ENCODE assay signal across 8 cellular contexts in the genomic region with DNA sequence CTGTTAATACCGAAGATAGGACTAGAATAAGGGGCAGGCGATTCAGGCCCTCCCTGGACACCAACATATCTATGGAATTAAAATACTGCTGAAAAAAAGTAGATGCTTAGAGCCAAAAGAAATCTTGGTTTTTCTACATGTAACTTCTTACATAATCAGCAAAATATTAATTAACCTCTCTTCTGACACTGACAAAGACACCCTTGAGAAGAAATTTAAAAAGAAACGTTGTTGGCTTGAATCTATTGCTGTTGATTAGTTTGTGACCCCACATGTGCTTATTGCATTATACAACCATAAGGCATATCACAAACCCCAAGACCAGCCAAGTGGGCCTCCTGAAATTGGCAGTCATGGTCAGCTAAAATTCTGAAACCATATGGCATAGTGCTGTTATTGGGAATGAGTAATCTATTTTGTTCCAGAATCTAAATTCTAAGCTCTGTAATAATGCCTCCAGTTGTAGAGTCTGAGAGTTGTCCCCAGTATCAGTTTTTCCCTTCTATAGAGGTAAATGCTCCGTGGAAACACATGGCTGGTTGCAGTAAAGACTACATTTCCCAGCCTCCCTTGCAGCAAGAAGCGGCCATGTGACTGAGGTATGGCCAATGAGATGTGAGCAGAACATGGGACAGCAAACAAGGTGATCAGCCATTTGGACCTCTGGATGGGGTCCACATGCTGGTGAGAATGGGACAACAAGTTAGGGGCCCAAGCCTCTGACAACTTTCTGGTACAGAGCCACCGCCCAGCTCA. TPM values are rescaled to one million over a fixed set of nuclear protein-coding genes. Genes with fewer than 3 reads are reported as not detected.
A peak's percentile ranks its signal among the peaks of the same experiment; 100 is the strongest.
DNase-seq lines count a peak whose midpoint lies in the region; ATAC-seq and TF ChIP-seq lines count a peak whose summit lies in the region.

No MANE protein-coding gene starts in this region.

- H3K79me2 ChIP-seq in HCT116 (ENCODE audit: insufficient read depth, low read length) = no peaks in the 10 kb centered on the region

- no peak for TF ChIP-seq CTCF in HCT116 (IDR thresholded peaks at IDR 0.05 in 2 of 3, conservative IDR thresholded peaks at IDR 0.05 in 1 of 3; ENCODE audit: borderline replicate concordance in 1 of 3, insufficient read depth in 1 of 3, low read depth in 2 of 3, low read length in 2 of 3)
- no peak for TF ChIP-seq CTCF in psoas muscle (IDR thresholded peaks at IDR 0.05)
- no peak for TF ChIP-seq CTCF in CD14-positive monocyte (IDR thresholded peaks at IDR 0.05)

- peaks cover 0 to 8% (median 5%) of the 10 kb centered on the region in 3 donors for H3K27me3 Mint-ChIP-seq in CD14-positive monocyte (ENCODE audit: low read depth in 3 of 3)

- H3K27ac ChIP-seq in HCT116 (ENCODE audit: low read depth, low read length) (no peak overlapping the region), psoas muscle (no peak overlapping the region)

- TF ChIP-seq POLR2A in HCT116 (IDR thresholded peaks at IDR 0.05; ENCODE audit: borderline replicate concordance, extremely low read depth, insufficient read depth, insufficient read length) = no peak

- H3K27me3 ChIP-seq in HCT116 (ENCODE audit: insufficient read depth, low read length) (no peaks in the 10 kb centered on the region), psoas muscle (ENCODE audit: insufficient read depth in 3 of 3, low read length in 2 of 3) (no peaks in the 10 kb centered on the region)

- H3K4me2 ChIP-seq in HCT116 (ENCODE audit: low read length) = no peak overlapping the region

- H3K36me3 Mint-ChIP-seq in CD14-positive monocyte = no peaks in the 10 kb centered on the region

- DNase-seq in Ammon's horn (ENCODE audit: low spot score) (peak; percentile 64), HCT116 (ENCODE audit: low read depth, low spot score) (peak; percentile 73), SHP77 (lab: John Stamatoyannopoulos, UW) (peak; percentile 35 to 43), dermis blood vessel endothelial cell (peak; percentile 75), psoas muscle (peak in 1 of 2 donors; percentile 28), CD14-positive monocyte (ENCODE audit: low spot score) (no peak)

- 66 to 74% (median 68%) methylated on average over 6 of the region's 6 CpGs for WGBS in psoas muscle, 3 donors

- RAD21 ChIA-PET in HCT116 (lab: Charles Lee; ENCODE audit: low non-redundant PET in 1 of 2, low total read pairs in 2 of 2, uncharacterized antibody in 2 of 2, unreplicated experiment in 2 of 2) = interaction anchor here in 1 of 2 experiments (0.7 kb wide), 1 partner anchor 276 kb away, joined by 3 read pairs; no protein-coding TSS in a partner anchor

- H3K9ac ChIP-seq in HCT116 (ENCODE audit: low read length) = no peak overlapping the region

- H3K4me3 Mint-ChIP-seq in CD14-positive monocyte = no peak overlapping the region

- CTCF ChIA-PET in HCT116 (lab: Charles Lee) = interaction anchor here (1.0 kb wide), 1 partner anchor 279 kb away, joined by 3 read pairs; no protein-coding TSS in a partner anchor

- POLR2A ChIA-PET in HCT116 (lab: Charles Lee) = no interaction called here

- peak; percentile 77 for ATAC-seq in HCT116
- ATAC-seq in psoas muscle = peak; percentile 59 to 78 (median 72)
- ATAC-seq in GM19455 (IDR thresholded peaks at IDR 0.05; ENCODE audit: unreplicated experiment) = no peak
- no peak for ATAC-seq in HG03469 (IDR thresholded peaks at IDR 0.05; ENCODE audit: unreplicated experiment)

- peak overlapping the region; percentile 73 for H2AFZ ChIP-seq in HCT116 (ENCODE audit: low read depth, low read length, poor library complexity, severe bottlenecking)

- peaks cover 44% of the 10 kb centered on the region for H3K4me1 Mint-ChIP-seq in CD14-positive monocyte

- H4K20me1 ChIP-seq in HCT116 (ENCODE audit: insufficient read depth) = no peaks in the 10 kb centered on the region

- BruUV-seq in HCT116 (replicated peaks; lab: Mats Ljungman, UMichigan) = no TSS peak

- H3K27ac Mint-ChIP-seq in CD14-positive monocyte = peak overlapping the region in 1 of 7 donors; percentile 0

- H3K4me1 ChIP-seq in HCT116 (ENCODE audit: control insufficient read depth in 1 of 2, insufficient read depth in 2 of 2, low read length in 2 of 2) (peaks cover 9 to 38% of the 10 kb centered on the region in 2 experiments; a peak in 3 of 4 replicates), psoas muscle (peaks cover 10% of the 10 kb centered on the region)

- no peak overlapping the region for H3K4me3 ChIP-seq in HCT116 (replicated peaks in 1 of 2; ENCODE audit: low read depth in 1 of 2, low read length in 2 of 2)
- H3K4me3 ChIP-seq in psoas muscle = no peak overlapping the region

- H3K9me3 ChIP-seq in HCT116 (ENCODE audit: control insufficient read depth in 1 of 2, insufficient read depth in 1 of 2, low read depth in 1 of 2, low read length in 2 of 2) (no peaks in the 10 kb centered on the region), psoas muscle (no peaks in the 10 kb centered on the region)

- no peaks in the 10 kb centered on the region for H3K36me3 ChIP-seq in HCT116 (ENCODE audit: control insufficient read depth in 1 of 2, insufficient read depth in 2 of 2, low read length in 2 of 2)
- no peaks in the 10 kb centered on the region for H3K36me3 ChIP-seq in psoas muscle (ENCODE audit: insufficient read depth in 1 of 2, low read depth in 1 of 2)

- H3K9me2 ChIP-seq in HCT116 (ENCODE audit: insufficient read depth) = no peaks in the 10 kb centered on the region

- TF ChIP-seq RAD21 in HCT116 (IDR thresholded peaks at IDR 0.05; ENCODE audit: low read depth) = no peak

- H3K9me3 Mint-ChIP-seq in CD14-positive monocyte = no peaks in the 10 kb centered on the region

- intact Hi-C loops in HCT116 (cut with micrococcal nuclease) (loop anchor here (10.0 kb wide), 1 partner anchor 493 kb away; no protein-coding TSS in a partner anchor), psoas muscle (cut with DNase I) (loop anchor here in 1 of 2 donors (10.0 kb wide), 1 partner anchor 353 kb away; a partner anchor contains a TSS), CD14-positive monocyte (cut with micrococcal nuclease) (loop anchor here in 1 of 2 donors (10.0 kb wide), 1 partner anchor 353 kb away; a partner anchor contains a TSS)

TF ChIP-seq in HCT116, 20 proteins besides CTCF, POLR2A, EP300 and RAD21:
- TF ChIP-seq SP1 (IDR thresholded peaks at IDR 0.05; ENCODE audit: low read depth) (peak; percentile 75), CBX3 (IDR thresholded peaks at IDR 0.05; ENCODE audit: low read depth) (0 out of 2 replicates have a peak, but pooled peaks have one; percentile 33), EZH2phosphoT487 (IDR thresholded peaks at IDR 0.05; ENCODE audit: borderline replicate concordance) (no peak), YY1 (IDR thresholded peaks at IDR 0.05; ENCODE audit: extremely low read depth, insufficient replicate concordance, low read depth, low read length) (peak; percentile 90), SRF (IDR thresholded peaks at IDR 0.05; ENCODE audit: low read depth) (no peak), ELF1 (IDR thresholded peaks at IDR 0.05; ENCODE audit: borderline replicate concordance, low read depth) (no peak)
- TF ChIP-seq, protein P1, sequence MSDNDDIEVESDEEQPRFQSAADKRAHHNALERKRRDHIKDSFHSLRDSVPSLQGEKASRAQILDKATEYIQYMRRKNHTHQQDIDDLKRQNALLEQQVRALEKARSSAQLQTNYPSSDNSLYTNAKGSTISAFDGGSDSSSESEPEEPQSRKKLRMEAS (IDR thresholded peaks at IDR 0.05) = peak; percentile 80

RNA-seq across cellular contexts. Expression of a gene that starts 42.4 kb away (rescaled TPM):
- total RNA-seq in HCT116 (2021; ENCODE audit: unreplicated experiment) (47.5 TPM), dermis blood vessel endothelial cell (28.8 and 42.1 TPM in 2 replicates), psoas muscle (100 to 1,000 TPM in 1 of 4 donors, 10 to 100 TPM in 3; 29.7 to 112 (median 56.3) TPM)
- 28.6 and 33.0 TPM in 2 replicates for polyA plus RNA-seq in HCT116 (2012)
- polyA plus RNA-seq in psoas muscle (100 to 1,000 TPM in 1 of 3 donors, 10 to 100 TPM in 2; 28.7 to 107 (median 46.1) TPM), CD14-positive monocyte (10 to 100 TPM; 12.4 to 19.1 TPM)

Comparison
In these comparisons a context has a peak if more than half of its experiments do, and no peak if none do; other contexts are left out.
1. ATAC-seq: peak in HCT116 (single experiment) and psoas muscle (4 of 4); none in GM19455 (single experiment) and HG03469 (single experiment).